In the genomic region with DNA sequence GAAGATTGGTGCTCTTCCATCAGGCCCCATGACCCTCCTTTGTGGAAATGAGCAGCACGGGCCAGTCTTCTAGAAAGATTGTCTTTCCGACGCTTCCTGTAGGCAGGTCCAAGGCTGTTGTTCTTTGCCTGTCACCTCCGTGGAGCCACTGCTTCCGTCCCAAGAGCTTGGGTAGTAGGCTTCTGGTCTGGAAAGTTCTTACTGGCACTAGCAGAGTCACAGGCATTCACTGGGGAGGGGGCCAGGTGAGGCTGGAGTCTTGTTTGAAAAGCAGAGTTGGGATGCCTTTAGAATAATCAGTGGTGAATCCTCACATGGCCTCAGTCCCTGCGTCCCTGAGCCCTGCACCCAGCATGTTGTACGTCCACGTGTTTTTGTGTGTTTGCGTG, we compare ENCODE assay signal across 14 cellular contexts.
"Had no signal": no experiment of that assay in that cellular context is flagged by ENCODE, and none has a peak within 500 bp of the region (broad histone marks: within the 10 kb centered on the region; RNA-seq: fewer than 3 reads in every experiment).

No MANE protein-coding gene starts in this region.

- H3K4me2 ChIP-seq: smooth muscle cell had no signal

- DNase-seq: effector memory CD8-positive, alpha-beta T cell; esophagus squamous epithelium; foreskin fibroblast; mesendoderm; naive thymus-derived CD8-positive, alpha-beta T cell; ovary; right cardiac atrium; stimulated activated CD4-positive, alpha-beta T cell treated with anti-CD3 and anti-CD28 coated beads, Interleukin-2, amount 100 ng/mL, for 48 hours; stimulated activated naive CD4-positive, alpha-beta T cell treated with Interleukin-2 at 50 U/mL for 16 hours; thyroid gland; upper lobe of left lung had no signal

- H3K27me3 ChIP-seq: ovary, thyroid gland, upper lobe of left lung had no signal

- H3K9me3 ChIP-seq: esophagus squamous epithelium, ovary, thyroid gland, upper lobe of left lung had no signal

- H3K4me3 ChIP-seq: esophagus squamous epithelium, ovary, smooth muscle cell, thyroid gland, upper lobe of left lung had no signal

- H3K36me3 ChIP-seq: esophagus squamous epithelium, ovary, thyroid gland, upper lobe of left lung had no signal

- H3K4me1 ChIP-seq: esophagus squamous epithelium, thyroid gland, upper lobe of left lung had no signal

- FAIRE-seq: colon had no signal

- H3K27ac ChIP-seq: epithelial cell of prostate, esophagus squamous epithelium, ovary, thyroid gland, upper lobe of left lung had no signal
